24 cellular contexts compared by ENCODE assay signal in the genomic region with DNA sequence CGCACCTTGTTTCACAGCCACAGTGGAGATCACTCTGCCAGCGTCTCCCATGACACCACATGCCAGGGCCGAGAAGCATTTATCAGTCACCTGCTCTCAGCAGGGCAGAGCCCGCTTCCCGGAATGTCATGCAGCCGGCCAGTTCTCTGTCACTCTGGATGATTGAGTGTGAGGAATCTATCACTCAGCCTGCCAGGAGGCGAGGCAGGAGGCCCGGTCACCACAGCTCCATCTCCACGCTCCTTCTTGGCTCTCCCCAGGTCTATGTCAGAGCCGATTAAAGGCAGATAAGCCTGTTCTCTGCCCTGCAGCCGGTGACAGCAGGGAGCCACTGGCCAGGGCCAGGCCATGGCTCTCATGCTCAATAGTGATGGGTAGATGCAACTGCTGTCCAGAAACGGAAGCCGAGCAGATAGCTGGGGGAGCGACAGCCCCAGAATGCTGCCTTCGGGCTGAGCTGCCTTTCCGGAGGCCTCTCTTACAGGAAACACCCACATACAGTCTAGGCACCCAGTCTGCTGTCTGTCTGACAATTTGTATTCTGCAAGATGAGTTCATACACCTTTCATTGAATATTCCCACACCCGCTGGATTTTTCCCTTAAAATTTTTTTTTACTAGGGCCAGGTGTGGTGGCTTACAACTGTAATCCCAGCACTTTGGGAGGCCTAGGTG.
DNase-seq lines count a peak whose midpoint lies in the region; ATAC-seq and TF ChIP-seq lines count a peak whose summit lies in the region.
"Had no signal": no experiment of that assay in that cellular context is flagged by ENCODE, and none has a peak within 500 bp of the region (broad histone marks: within the 10 kb centered on the region; RNA-seq: fewer than 3 reads in every experiment).

No MANE protein-coding gene starts in this region.

- H3K27me3 ChIP-seq in endodermal cell (ENCODE audit: control insufficient read depth, insufficient read depth, low read length, poor library complexity, severe bottlenecking), result peaks cover 9% of the 10 kb centered on the region
- H3K27me3 ChIP-seq in Karpas-422 (ENCODE audit: low read length), result no peaks in the 10 kb centered on the region
- H3K27me3 ChIP-seq: adrenal gland, tibial nerve had no signal

- no peak overlapping the region for H3K4me3 Mint-ChIP-seq in endodermal cell
- no peak overlapping the region for H3K4me3 Mint-ChIP-seq in WTC11
- H3K4me3 Mint-ChIP-seq: natural killer cell had no signal

- H3K27me3 Mint-ChIP-seq in endodermal cell (ENCODE audit: insufficient read depth) (peaks cover 11% of the 10 kb centered on the region), WTC11 (ENCODE audit: low read depth) (no peaks in the 10 kb centered on the region)

- no peaks in the 10 kb centered on the region for H3K4me1 Mint-ChIP-seq in endodermal cell
- H3K4me1 Mint-ChIP-seq in WTC11, result no peaks in the 10 kb centered on the region
- H3K4me1 Mint-ChIP-seq: natural killer cell had no signal

- no peak overlapping the region for H2AFZ ChIP-seq in Karpas-422 (ENCODE audit: low read length)

- CTCF ChIA-PET in WTC11 (lab: Charles Lee), result interaction anchor here (0.6 to 0.7 kb wide), 2 partner anchors 123 to 756 kb away, joined by 3 to 4 read pairs; no protein-coding TSS in a partner anchor

- in situ Hi-C loops in ACHN (cut with HindIII; ENCODE audit: low pct_ligation_motif_present, low pct_unique_long_range_greater_than_20kb, low sequenced_read_pairs), result no loop called here

- TF ChIP-seq CTCF in endodermal cell (conservative IDR thresholded peaks at IDR 0.05), result no peak
- TF ChIP-seq CTCF in WTC11 (IDR thresholded peaks at IDR 0.05), result no peak

- H4K20me1 ChIP-seq in Karpas-422 (ENCODE audit: insufficient read depth, low read depth, low read length), result no peaks in the 10 kb centered on the region

- H3K4me2 ChIP-seq in Karpas-422 (ENCODE audit: low read depth, low read length, poor library complexity, severe bottlenecking), result no peak overlapping the region

- no peaks in the 10 kb centered on the region for H3K9me2 ChIP-seq in Karpas-422 (replicated peaks; ENCODE audit: insufficient read depth, low read length)

- H3K9ac ChIP-seq in endodermal cell (ENCODE audit: extremely low read depth, low read length, poor library complexity, severe bottlenecking), result no peak overlapping the region
- H3K9ac ChIP-seq in Karpas-422 (ENCODE audit: low read length), result no peak overlapping the region

- POLR2A ChIA-PET in WTC11 (lab: Charles Lee), result no interaction called here

- H3K79me2 ChIP-seq in Karpas-422 (ENCODE audit: low read length), result no peaks in the 10 kb centered on the region

- H3K4me1 ChIP-seq in endodermal cell (ENCODE audit: control insufficient read depth, insufficient read depth, low read length) (no peaks in the 10 kb centered on the region), Karpas-422 (ENCODE audit: low read length) (no peaks in the 10 kb centered on the region)
- H3K4me1 ChIP-seq: adrenal gland, breast epithelium, tibial nerve had no signal

- no peak for ATAC-seq in WTC11
- ATAC-seq in HG02981 (IDR thresholded peaks at IDR 0.05; ENCODE audit: unreplicated experiment), result no peak
- ATAC-seq: HepG2; stimulated activated naive CD8-positive, alpha-beta T cell treated with anti-CD3 and anti-CD28 coated beads, Interleukin-15, Interleukin-2, amounts not matched to agents 100 U/mL and 50 U/mL, for 24 hours had no signal

- no peaks in the 10 kb centered on the region for H3K9me3 Mint-ChIP-seq in endodermal cell
- H3K9me3 Mint-ChIP-seq in WTC11, result no peaks in the 10 kb centered on the region; the same call in none of the 2 replicates
- H3K9me3 Mint-ChIP-seq: natural killer cell had no signal

- H3K27ac ChIP-seq in endodermal cell (ENCODE audit: low read depth, low read length), result no peak overlapping the region
- H3K27ac ChIP-seq in Karpas-422 (ENCODE audit: low read length), result no peak overlapping the region
- H3K27ac ChIP-seq: adrenal gland, breast epithelium, dorsolateral prefrontal cortex, epithelial cell of prostate, skin epidermis, tibial nerve had no signal

- no peak overlapping the region for H3K27ac Mint-ChIP-seq in endodermal cell
- H3K27ac Mint-ChIP-seq in WTC11, result no peak overlapping the region
- H3K27ac Mint-ChIP-seq: natural killer cell had no signal

- H3K36me3 Mint-ChIP-seq in endodermal cell (ENCODE audit: low read depth), result no peaks in the 10 kb centered on the region
- H3K36me3 Mint-ChIP-seq in WTC11, result no peaks in the 10 kb centered on the region
- H3K36me3 Mint-ChIP-seq: natural killer cell had no signal

- peak; percentile 3 for DNase-seq in ACHN
- peak; percentile 31 for DNase-seq in NCI-H1105 treated with DMSO at 0.1 percent for 48 hours (lab: John Stamatoyannopoulos, UW)
- DNase-seq in endodermal cell, result peak; percentile 56
- peak; percentile 72 for DNase-seq in mesenteric fat pad (ENCODE audit: low spot score)
- no peak for DNase-seq in WTC11 (ENCODE audit: low spot score)
- DNase-seq in Karpas-422, result no peak
- DNase-seq in NCI-H1694 treated with DMSO at 0.1 percent for 48 hours (lab: John Stamatoyannopoulos, UW), result no peak
- DNase-seq: activated CD4-positive, alpha-beta T cell treated with anti-CD3 and anti-CD28 coated beads for 48 hours; activated gamma-delta T cell treated with Interleukin-2 at 50 U/mL for 16 hours; activated T-cell treated with anti-CD3 and anti-CD28 coated beads for 4 hours; hypothalamus; mesendoderm; natural killer cell; NCI-H187 treated with DMSO at 0.1 percent for 48 hours; NCI-H510A treated with DMSO at 0.1 percent for 48 hours; stimulated activated naive CD8-positive, alpha-beta T cell treated with anti-CD3 and anti-CD28 coated beads, Interleukin-15, Interleukin-2, amounts not matched to agents 100 U/mL and 50 U/mL, for 24 hours had no signal

- H3K36me3 ChIP-seq in endodermal cell (ENCODE audit: control insufficient read depth, insufficient read depth, low read length) (no peaks in the 10 kb centered on the region), Karpas-422 (ENCODE audit: insufficient read depth, low read length) (no peaks in the 10 kb centered on the region)
- H3K36me3 ChIP-seq: adrenal gland, breast epithelium, tibial nerve had no signal

- H3K4me3 ChIP-seq in endodermal cell (ENCODE audit: low read length), result no peak overlapping the region
- no peak overlapping the region for H3K4me3 ChIP-seq in Karpas-422 (ENCODE audit: low read length)
- H3K4me3 ChIP-seq: adrenal gland, breast epithelium, dorsolateral prefrontal cortex, skin epidermis, tibial nerve had no signal

- H3K9me3 ChIP-seq in endodermal cell (ENCODE audit: control insufficient read depth, low read length) (no peaks in the 10 kb centered on the region), Karpas-422 (ENCODE audit: low read length) (no peaks in the 10 kb centered on the region)
- H3K9me3 ChIP-seq: adrenal gland had no signal

- WGBS in endodermal cell (ENCODE audit: insufficient coverage in 1 of 2, insufficient read length in 1 of 2), 2 experiments, result 75 to 83% methylated on average over 10 to 17 of the region's 17 CpGs

TF ChIP-seq in WTC11, 78 proteins besides CTCF, POLR2A, EP300 and RAD21 (continues in another document):
- TF ChIP-seq, protein P1, sequence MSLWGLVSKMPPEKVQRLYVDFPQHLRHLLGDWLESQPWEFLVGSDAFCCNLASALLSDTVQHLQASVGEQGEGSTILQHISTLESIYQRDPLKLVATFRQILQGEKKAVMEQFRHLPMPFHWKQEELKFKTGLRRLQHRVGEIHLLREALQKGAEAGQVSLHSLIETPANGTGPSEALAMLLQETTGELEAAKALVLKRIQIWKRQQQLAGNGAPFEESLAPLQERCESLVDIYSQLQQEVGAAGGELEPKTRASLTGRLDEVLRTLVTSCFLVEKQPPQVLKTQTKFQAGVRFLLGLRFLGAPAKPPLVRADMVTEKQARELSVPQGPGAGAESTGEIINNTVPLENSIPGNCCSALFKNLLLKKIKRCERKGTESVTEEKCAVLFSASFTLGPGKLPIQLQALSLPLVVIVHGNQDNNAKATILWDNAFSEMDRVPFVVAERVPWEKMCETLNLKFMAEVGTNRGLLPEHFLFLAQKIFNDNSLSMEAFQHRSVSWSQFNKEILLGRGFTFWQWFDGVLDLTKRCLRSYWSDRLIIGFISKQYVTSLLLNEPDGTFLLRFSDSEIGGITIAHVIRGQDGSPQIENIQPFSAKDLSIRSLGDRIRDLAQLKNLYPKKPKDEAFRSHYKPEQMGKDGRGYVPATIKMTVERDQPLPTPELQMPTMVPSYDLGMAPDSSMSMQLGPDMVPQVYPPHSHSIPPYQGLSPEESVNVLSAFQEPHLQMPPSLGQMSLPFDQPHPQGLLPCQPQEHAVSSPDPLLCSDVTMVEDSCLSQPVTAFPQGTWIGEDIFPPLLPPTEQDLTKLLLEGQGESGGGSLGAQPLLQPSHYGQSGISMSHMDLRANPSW (CRISPR knock-in tag; conservative IDR thresholded peaks at IDR 0.05; ENCODE audit: low read depth), result no peak
- TF ChIP-seq PRRX2 (CRISPR knock-in tag; IDR thresholded peaks at IDR 0.05) (no peak), GTF2I (CRISPR knock-in tag; conservative IDR thresholded peaks at IDR 0.05) (no peak), TEAD4 (CRISPR knock-in tag; IDR thresholded peaks at IDR 0.05) (no peak), GABPB1 (CRISPR knock-in tag; IDR thresholded peaks at IDR 0.05) (no peak), SP1 (CRISPR knock-in tag; conservative IDR thresholded peaks at IDR 0.05) (no peak), ATF1 (CRISPR knock-in tag; IDR thresholded peaks at IDR 0.05) (no peak)
- TF ChIP-seq, protein P2, sequence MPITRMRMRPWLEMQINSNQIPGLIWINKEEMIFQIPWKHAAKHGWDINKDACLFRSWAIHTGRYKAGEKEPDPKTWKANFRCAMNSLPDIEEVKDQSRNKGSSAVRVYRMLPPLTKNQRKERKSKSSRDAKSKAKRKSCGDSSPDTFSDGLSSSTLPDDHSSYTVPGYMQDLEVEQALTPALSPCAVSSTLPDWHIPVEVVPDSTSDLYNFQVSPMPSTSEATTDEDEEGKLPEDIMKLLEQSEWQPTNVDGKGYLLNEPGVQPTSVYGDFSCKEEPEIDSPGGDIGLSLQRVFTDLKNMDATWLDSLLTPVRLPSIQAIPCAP (CRISPR knock-in tag; IDR thresholded peaks at IDR 0.05), result no peak
- TF ChIP-seq, protein P3, sequence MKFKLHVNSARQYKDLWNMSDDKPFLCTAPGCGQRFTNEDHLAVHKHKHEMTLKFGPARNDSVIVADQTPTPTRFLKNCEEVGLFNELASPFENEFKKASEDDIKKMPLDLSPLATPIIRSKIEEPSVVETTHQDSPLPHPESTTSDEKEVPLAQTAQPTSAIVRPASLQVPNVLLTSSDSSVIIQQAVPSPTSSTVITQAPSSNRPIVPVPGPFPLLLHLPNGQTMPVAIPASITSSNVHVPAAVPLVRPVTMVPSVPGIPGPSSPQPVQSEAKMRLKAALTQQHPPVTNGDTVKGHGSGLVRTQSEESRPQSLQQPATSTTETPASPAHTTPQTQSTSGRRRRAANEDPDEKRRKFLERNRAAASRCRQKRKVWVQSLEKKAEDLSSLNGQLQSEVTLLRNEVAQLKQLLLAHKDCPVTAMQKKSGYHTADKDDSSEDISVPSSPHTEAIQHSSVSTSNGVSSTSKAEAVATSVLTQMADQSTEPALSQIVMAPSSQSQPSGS (CRISPR knock-in tag; IDR thresholded peaks at IDR 0.05; ENCODE audit: borderline replicate concordance, low read depth), result no peak

Comparison
In these comparisons a context has a peak if more than half of its experiments do, and no peak if none do; other contexts are left out.
1. DNase-seq: peak in ACHN (single experiment), NCI-H1105 treated with DMSO at 0.1 percent for 48 hours (single experiment), endodermal cell (single experiment) and mesenteric fat pad (single experiment); none in WTC11 (single experiment), Karpas-422 (single experiment) and NCI-H1694 treated with DMSO at 0.1 percent for 48 hours (single experiment).